ENCODE assay signal across 15 cellular contexts in the genomic region with DNA sequence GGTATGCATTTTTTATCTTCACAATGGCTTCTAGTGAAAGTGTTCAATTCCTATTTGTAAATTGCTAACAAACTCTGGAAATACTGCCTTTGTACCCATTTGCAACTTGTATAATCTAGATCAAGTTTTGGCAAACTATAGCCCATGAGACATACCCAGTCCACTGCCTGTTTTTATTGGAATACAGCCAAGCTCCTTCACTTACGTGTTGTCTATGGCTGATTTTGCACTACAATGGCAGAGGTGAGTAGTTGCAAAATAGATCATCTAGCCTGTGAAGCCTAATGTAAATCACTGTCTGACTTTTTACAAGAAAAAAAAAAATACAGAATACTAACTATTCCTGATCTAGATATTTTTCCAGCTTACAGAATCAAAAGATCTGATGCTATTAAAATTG.
A peak's percentile ranks its signal among the peaks of the same experiment; 100 is the strongest.
DNase-seq lines count a peak whose midpoint lies in the region; ATAC-seq and FAIRE-seq lines count a peak whose summit lies in the region.
"Had no signal": no experiment of that assay in that cellular context is flagged by ENCODE, and none has a peak within 500 bp of the region (broad histone marks: within the 10 kb centered on the region; RNA-seq: fewer than 3 reads in every experiment).

No MANE protein-coding gene starts in this region.

- H3K4me3 ChIP-seq in skeletal muscle cell (ENCODE audit: low read depth, low read length): no peak overlapping the region
- H3K4me3 ChIP-seq: lung, transverse colon had no signal

- DNase-seq in NCI-H1105 treated with DMSO at 0.1 percent for 48 hours (lab: John Stamatoyannopoulos, UW) (peak; percentile 2), NCI-H1105 (lab: John Stamatoyannopoulos, UW) (no peak), RCC 7860 (ENCODE audit: low spot score) (peak; percentile 20), epithelial cell of prostate (ENCODE audit: low read depth, low spot score) (peak; percentile 66), skeletal muscle cell (ENCODE audit: low read depth) (peak; percentile 55), NCI-H2107 treated with DMSO at 0.1 percent for 48 hours (lab: John Stamatoyannopoulos, UW; ENCODE audit: unreplicated experiment) (no peak)
- DNase-seq: 8988T; activated CD4-positive, alpha-beta T cell treated with anti-CD3 and anti-CD28 coated beads, Interleukin-2, amount 50 U/mL, for 48 hours; activated gamma-delta T cell; NCI-H1436 treated with DMSO at 0.1 percent for 48 hours; OCI-M1; transverse colon had no signal

- no peak for FAIRE-seq in RCC 7860 (lab: Jason Lieb, UNC)

- H3K27ac ChIP-seq in epithelial cell of prostate: no peak overlapping the region
- H3K27ac ChIP-seq: transverse colon had no signal

- no peak for ATAC-seq in HG02973 (IDR thresholded peaks at IDR 0.05; ENCODE audit: unreplicated experiment)
- ATAC-seq in GM18502 (IDR thresholded peaks at IDR 0.05; ENCODE audit: poor library complexity, unreplicated experiment): no peak

Comparison
In these comparisons a context has a peak if more than half of its experiments do, and no peak if none do; other contexts are left out.
1. DNase-seq: peak in NCI-H1105 treated with DMSO at 0.1 percent for 48 hours (single experiment), RCC 7860 (single experiment), epithelial cell of prostate (single experiment) and skeletal muscle cell (single experiment); none in NCI-H1105 (single experiment) and NCI-H2107 treated with DMSO at 0.1 percent for 48 hours (single experiment).